In the genomic region with DNA sequence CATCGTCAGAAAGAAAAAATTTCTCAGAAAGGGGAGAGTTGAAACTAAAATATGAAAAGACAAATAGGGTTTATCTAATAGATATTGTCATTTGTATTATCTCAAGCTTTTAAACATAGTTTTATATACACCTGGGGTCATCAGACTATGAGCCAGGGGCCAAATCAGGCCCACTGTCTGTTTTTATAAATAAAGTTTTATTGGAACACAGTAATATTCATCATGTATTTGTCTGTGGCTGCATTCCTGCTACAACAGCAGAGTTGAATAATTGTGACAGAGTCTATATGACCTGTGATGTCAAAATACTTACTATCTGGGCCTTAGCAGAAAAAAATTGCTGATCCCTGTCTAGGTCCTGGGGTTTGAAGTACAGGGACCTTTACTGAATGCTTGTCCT, we compare ENCODE assay signal across 9 cellular contexts.
"Had no signal": no experiment of that assay in that cellular context is flagged by ENCODE, and none has a peak within 500 bp of the region (broad histone marks: within the 10 kb centered on the region; RNA-seq: fewer than 3 reads in every experiment).

No MANE protein-coding gene starts in this region.

- H3K4me3 Mint-ChIP-seq: H9 had no signal

- DNase-seq: GM23248, H9, HCEC 1CT, IMR-90, KBM-7 had no signal

- H3K27ac Mint-ChIP-seq: H9 had no signal

- H3K9ac ChIP-seq: GM23248, KMS-11 had no signal

- H3K4me3 ChIP-seq: GM23248 had no signal

- H3K27ac ChIP-seq: GM23248, KMS-11 had no signal

- H3K4me2 ChIP-seq: KMS-11 had no signal

- H2AFZ ChIP-seq: GM23248 had no signal

- FAIRE-seq: H1, H54, HTR-8/SVneo had no signal
